In the genomic region with DNA sequence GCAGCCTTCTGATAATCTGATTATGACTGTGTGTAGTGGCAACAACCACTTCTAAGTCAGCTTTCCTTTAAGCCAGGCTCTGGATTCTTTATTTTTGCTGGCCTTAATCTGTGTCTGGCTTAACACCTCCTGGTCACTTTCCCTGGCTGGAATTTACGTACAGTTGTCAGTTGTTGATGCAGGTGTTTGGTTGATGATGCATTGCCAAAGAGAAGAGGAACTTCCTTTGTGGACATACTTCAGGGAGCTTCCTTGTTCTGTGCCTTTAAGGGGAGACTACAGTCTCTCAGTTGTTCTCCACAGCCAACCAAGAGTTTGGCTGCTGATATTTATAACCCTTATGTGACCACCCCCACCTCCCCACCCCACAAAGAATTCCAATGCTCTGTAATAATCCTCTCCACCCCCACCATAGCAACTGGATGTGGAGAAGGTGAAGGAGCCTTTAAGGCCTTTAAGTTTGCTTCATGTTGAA, we compare ENCODE assay signal across 1 cellular context.
TF ChIP-seq lines count a peak whose summit lies in the region.

No MANE protein-coding gene starts in this region.

TF ChIP-seq in IMR-90, 13 proteins besides CTCF, POLR2A, EP300 and RAD21 (continued from another document):
- TF ChIP-seq MXI1 (IDR thresholded peaks at IDR 0.05; ENCODE audit: borderline replicate concordance, low read depth, low read length) (no peak), MAFK (IDR thresholded peaks at IDR 0.05; ENCODE audit: low read depth, low read length) (no peak), MAZ (IDR thresholded peaks at IDR 0.05; ENCODE audit: borderline replicate concordance, low read depth, low read length) (no peak; the same call in 1 of the 2 replicates), RCOR1 (IDR thresholded peaks at IDR 0.05; ENCODE audit: insufficient replicate concordance, low read length) (no peak), BHLHE40 (IDR thresholded peaks at IDR 0.05; ENCODE audit: low read depth, low read length) (no peak), ELK1 (IDR thresholded peaks at IDR 0.05; ENCODE audit: borderline replicate concordance, low read depth, low read length) (no peak), NFE2L2 (IDR thresholded peaks at IDR 0.05; ENCODE audit: low read depth, low read length) (no peak), SMC3 (IDR thresholded peaks at IDR 0.05; ENCODE audit: low read depth, low read length) (no peak)
- TF ChIP-seq, protein P1, sequence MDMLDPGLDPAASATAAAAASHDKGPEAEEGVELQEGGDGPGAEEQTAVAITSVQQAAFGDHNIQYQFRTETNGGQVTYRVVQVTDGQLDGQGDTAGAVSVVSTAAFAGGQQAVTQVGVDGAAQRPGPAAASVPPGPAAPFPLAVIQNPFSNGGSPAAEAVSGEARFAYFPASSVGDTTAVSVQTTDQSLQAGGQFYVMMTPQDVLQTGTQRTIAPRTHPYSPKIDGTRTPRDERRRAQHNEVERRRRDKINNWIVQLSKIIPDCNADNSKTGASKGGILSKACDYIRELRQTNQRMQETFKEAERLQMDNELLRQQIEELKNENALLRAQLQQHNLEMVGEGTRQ (IDR thresholded peaks at IDR 0.05; ENCODE audit: low read depth, low read length), result no peak
